In genomic region chr12:82647853-82648252, GRCh38 we compare ENCODE assay signal across 26 cellular contexts. TPM values are rescaled to one million over a fixed set of nuclear protein-coding genes. Genes with fewer than 3 reads are reported as not detected.
DNase-seq lines count a peak whose midpoint lies in the region; ATAC-seq and TF ChIP-seq lines count a peak whose summit lies in the region.
"Had no signal": no experiment of that assay in that cellular context is flagged by ENCODE, and none has a peak within 500 bp of the region (broad histone marks: within the 10 kb centered on the region; RNA-seq: fewer than 3 reads in every experiment).

No MANE protein-coding gene starts in this region.

- no peaks in the 10 kb centered on the region for H3F3A ChIP-seq in neural progenitor cell (ENCODE audit: low read depth)

- H3K9ac ChIP-seq in neural progenitor cell = no peak overlapping the region

- TF ChIP-seq CTCF in GM12864 (IDR thresholded peaks at IDR 0.05; ENCODE audit: low read depth, low read length, missing control alignments) = peak; percentile 11
- TF ChIP-seq CTCF in brain microvascular endothelial cell (IDR thresholded peaks at IDR 0.05; ENCODE audit: low read depth, low read length, missing control alignments) = peak; percentile 24
- no peak for TF ChIP-seq CTCF in neural progenitor cell (IDR thresholded peaks at IDR 0.05)

- H3K27ac ChIP-seq in brain microvascular endothelial cell = no peak overlapping the region
- no peak overlapping the region for H3K27ac ChIP-seq in neural progenitor cell
- H3K27ac ChIP-seq: 22Rv1, C4-2B had no signal

- peak overlapping the region; percentile 64 for H2AFZ ChIP-seq in neural progenitor cell (replicated peaks)

- no peaks in the 10 kb centered on the region for H4K20me1 ChIP-seq in neural progenitor cell (ENCODE audit: low read depth)

- no peak overlapping the region for H3K4me3 Mint-ChIP-seq in neural progenitor cell
- H3K4me3 Mint-ChIP-seq in activated CD4-positive, alpha-beta T cell treated with anti-CD3 and anti-CD28 coated beads, Interleukin-2, amount 10 ng/mL, durations not matched to agents 7 days and 5 days = no peak overlapping the region
- H3K4me3 Mint-ChIP-seq: B cell; CD8-positive, alpha-beta T cell; HFFc6 had no signal

- DNase-seq in GM12864 (ENCODE audit: low read depth) = no peak
- peak; percentile 24 for DNase-seq in NAMALWA (ENCODE audit: low spot score)
- no peak for DNase-seq in brain microvascular endothelial cell
- DNase-seq in neural progenitor cell (ENCODE audit: low spot score) = no peak
- no peak for DNase-seq in activated CD4-positive, alpha-beta T cell treated with anti-CD3 and anti-CD28 coated beads, Interleukin-2, amount 10 ng/mL, durations not matched to agents 7 days and 5 days
- DNase-seq: CD8-positive, alpha-beta T cell; DMS 273 treated with DMSO at 0.1 percent for 48 hours; DMS79 treated with DMSO at 0.1 percent for 48 hours; GF-D8; H7; HFFc6; IMR-90; KG1; NCI-H1092; NCI-H1417 treated with DMSO at 0.1 percent for 48 hours; NCI-H1694 treated with DMSO at 0.1 percent for 48 hours; NCI-H2081; NCI-H2227 treated with DMSO at 0.1 percent for 48 hours; NCI-H526 treated with DMSO at 0.1 percent for 48 hours; OCI-M1 had no signal

- H3K36me3 ChIP-seq in brain microvascular endothelial cell (replicated peaks) = no peaks in the 10 kb centered on the region
- no peaks in the 10 kb centered on the region for H3K36me3 ChIP-seq in neural progenitor cell

- H3K9me3 ChIP-seq in neural progenitor cell (ENCODE audit: low read depth) = no peaks in the 10 kb centered on the region

- H3K4me1 Mint-ChIP-seq in neural progenitor cell = peaks cover 12% of the 10 kb centered on the region
- peaks cover 7% of the 10 kb centered on the region for H3K4me1 Mint-ChIP-seq in activated CD4-positive, alpha-beta T cell treated with anti-CD3 and anti-CD28 coated beads, Interleukin-2, amount 10 ng/mL, durations not matched to agents 7 days and 5 days
- H3K4me1 Mint-ChIP-seq: B cell had no signal

- in situ Hi-C loops in brain microvascular endothelial cell (cut with HindIII; ENCODE audit: low pct_ligation_motif_present, low sequenced_read_pairs) = no loop called here

- no peaks in the 10 kb centered on the region for H3K36me3 Mint-ChIP-seq in neural progenitor cell
- no peaks in the 10 kb centered on the region for H3K36me3 Mint-ChIP-seq in activated CD4-positive, alpha-beta T cell treated with anti-CD3 and anti-CD28 coated beads, Interleukin-2, amount 10 ng/mL, durations not matched to agents 7 days and 5 days (ENCODE audit: low read depth)
- H3K36me3 Mint-ChIP-seq: CD8-positive, alpha-beta T cell had no signal

- CTCF ChIA-PET in activated CD4-positive, alpha-beta T cell treated with anti-CD3 and anti-CD28 coated beads, Interleukin-2, amount 10 ng/mL, durations not matched to agents 7 days and 5 days (lab: Charles Lee) = no interaction called here

- H3K4me3 ChIP-seq in GM12864 (ENCODE audit: low read depth, low read length) (no peak overlapping the region), brain microvascular endothelial cell (ENCODE audit: low read depth, low read length) (no peak overlapping the region), neural progenitor cell (no peak overlapping the region)

- POLR2A ChIA-PET in activated CD4-positive, alpha-beta T cell treated with anti-CD3 and anti-CD28 coated beads, Interleukin-2, amount 10 ng/mL, durations not matched to agents 7 days and 5 days (lab: Charles Lee) = no interaction called here

- H3K27me3 Mint-ChIP-seq in neural progenitor cell (ENCODE audit: insufficient read depth, low read depth) = peaks cover 3% of the 10 kb centered on the region
- no peaks in the 10 kb centered on the region for H3K27me3 Mint-ChIP-seq in activated CD4-positive, alpha-beta T cell treated with anti-CD3 and anti-CD28 coated beads, Interleukin-2, amount 10 ng/mL, durations not matched to agents 7 days and 5 days
- H3K27me3 Mint-ChIP-seq: B cell had no signal

- H3K4me1 ChIP-seq in neural progenitor cell = peaks cover 7% of the 10 kb centered on the region

- no peak overlapping the region for H3K4me2 ChIP-seq in neural progenitor cell

- no peak for ATAC-seq in HG02798 (IDR thresholded peaks at IDR 0.05; ENCODE audit: poor library complexity, unreplicated experiment)
- no peak for ATAC-seq in GM18909 (IDR thresholded peaks at IDR 0.05; ENCODE audit: poor library complexity, unreplicated experiment)
- ATAC-seq: CD8-positive, alpha-beta T cell; SK-N-SH treated with all-trans-retinoic acid at 6 μM for 48 hours had no signal

- H3K27me3 ChIP-seq in brain microvascular endothelial cell (replicated peaks) (no peaks in the 10 kb centered on the region), neural progenitor cell (no peaks in the 10 kb centered on the region)

- no peak overlapping the region for H3K27ac Mint-ChIP-seq in neural progenitor cell
- no peak overlapping the region for H3K27ac Mint-ChIP-seq in activated CD4-positive, alpha-beta T cell treated with anti-CD3 and anti-CD28 coated beads, Interleukin-2, amount 10 ng/mL, durations not matched to agents 7 days and 5 days
- H3K27ac Mint-ChIP-seq: B cell; CD8-positive, alpha-beta T cell; HFFc6 had no signal

- no peaks in the 10 kb centered on the region for H3K9me3 Mint-ChIP-seq in neural progenitor cell
- H3K9me3 Mint-ChIP-seq in activated CD4-positive, alpha-beta T cell treated with anti-CD3 and anti-CD28 coated beads, Interleukin-2, amount 10 ng/mL, durations not matched to agents 7 days and 5 days = no peaks in the 10 kb centered on the region
- H3K9me3 Mint-ChIP-seq: CD8-positive, alpha-beta T cell had no signal

- H3K79me2 ChIP-seq in neural progenitor cell (ENCODE audit: low read depth) = no peaks in the 10 kb centered on the region

RNA-seq across cellular contexts. Expression of gene TMTC2, which starts 38.9 kb away (rescaled TPM):
- 21.0 and 25.5 TPM in 2 replicates for total RNA-seq in neural progenitor cell (ENCODE audit: low replicate concordance)
- 1 to 10 TPM; 1.8 to 2.5 TPM for total RNA-seq in activated CD4-positive, alpha-beta T cell treated with anti-CD3 and anti-CD28 coated beads, Interleukin-2, amount 10 ng/mL, durations not matched to agents 7 days and 5 days
